9 cellular contexts compared by ENCODE assay signal in the genomic region with DNA sequence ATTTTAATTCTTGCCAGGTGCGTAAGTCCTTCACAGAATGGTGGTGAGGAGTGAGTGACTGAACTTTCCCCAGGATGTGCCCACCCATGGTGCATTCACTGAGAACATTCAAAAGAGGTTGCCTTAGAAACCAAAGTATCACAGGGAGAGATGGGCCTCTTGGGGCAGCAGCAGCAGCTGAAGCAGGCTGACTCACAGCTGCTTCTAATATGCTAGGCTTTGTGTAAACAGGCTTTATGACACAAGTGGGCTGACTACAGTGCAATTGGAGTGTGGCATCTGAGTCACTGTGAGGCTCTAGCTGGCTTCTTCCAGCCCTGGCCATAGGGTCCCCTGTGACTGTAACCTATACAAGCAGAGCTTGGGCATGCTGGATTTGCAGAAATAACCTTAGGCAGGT. TPM values are rescaled to one million over a fixed set of nuclear protein-coding genes. Genes with fewer than 3 reads are reported as not detected.
DNase-seq lines count a peak whose midpoint lies in the region; FAIRE-seq and TF ChIP-seq lines count a peak whose summit lies in the region.
"Had no signal": no experiment of that assay in that cellular context is flagged by ENCODE, and none has a peak within 500 bp of the region (broad histone marks: within the 10 kb centered on the region; RNA-seq: fewer than 3 reads in every experiment).

No MANE protein-coding gene starts in this region.

- WGBS in spleen, 5 donors = 83 to 100% (median 94%) methylated on average over 1 of the region's 1 CpG

- DNase-seq in Caco-2 (peak; percentile 73 to 75), Karpas-422 (peak; percentile 79), PC-9 (peak; percentile 35 to 84), endothelial cell of umbilical vein (ENCODE audit: low read depth, low spot score) (peak; percentile 77), spleen (no peak), NCI-H1048 (lab: John Stamatoyannopoulos, UW) (no peak)
- no peak for DNase-seq in stimulated activated naive CD4-positive, alpha-beta T cell (lab: John Stamatoyannopoulos, UW)

- H3K9ac ChIP-seq in Karpas-422 (ENCODE audit: low read length) (peak overlapping the region; percentile 3; the same call in 1 of the 2 replicates), endothelial cell of umbilical vein (replicated peaks; ENCODE audit: extremely low read depth, insufficient read depth, low read length) (no peak overlapping the region)

- no peaks in the 10 kb centered on the region for H3K9me1 ChIP-seq in endothelial cell of umbilical vein (replicated peaks; ENCODE audit: control insufficient read depth, extremely low read depth, insufficient read depth, low read length)

- H3K4me1 ChIP-seq in Caco-2 = peaks cover 13% of the 10 kb centered on the region
- H3K4me1 ChIP-seq in Karpas-422 (ENCODE audit: low read length) = peaks cover 59% of the 10 kb centered on the region
- H3K4me1 ChIP-seq in PC-9 (replicated peaks; ENCODE audit: insufficient read depth) = peaks cover 7% of the 10 kb centered on the region
- H3K4me1 ChIP-seq in endothelial cell of umbilical vein (ENCODE audit: control insufficient read depth, extremely low read depth, insufficient read depth, low read length) = peaks cover 4% of the 10 kb centered on the region
- no peaks in the 10 kb centered on the region for H3K4me1 ChIP-seq in spleen

- H3K4me2 ChIP-seq in Karpas-422 (ENCODE audit: low read depth, low read length, poor library complexity, severe bottlenecking) (peak overlapping the region; percentile 68), PC-9 (no peak overlapping the region), endothelial cell of umbilical vein (ENCODE audit: insufficient read depth, low read length) (no peak overlapping the region)

- H3K36me3 Mint-ChIP-seq in Caco-2 (ENCODE audit: insufficient read depth, unreplicated experiment) (no peaks in the 10 kb centered on the region), nephron (ENCODE audit: low read depth) (no peaks in the 10 kb centered on the region)

- POLR2A ChIA-PET in Caco-2 (lab: Charles Lee) (interaction anchor here (0.5 kb wide), 1 partner anchor 9 kb away, joined by 4 read pairs; no protein-coding TSS in a partner anchor), PC-9 (lab: Charles Lee; ENCODE audit: unreplicated experiment) (interaction anchor here (0.5 kb wide), 1 partner anchor 321 kb away, joined by 6 read pairs; no protein-coding TSS in a partner anchor), endothelial cell of umbilical vein (lab: Charles Lee) (no interaction called here)

- no peaks in the 10 kb centered on the region for H3K27me3 ChIP-seq in Caco-2 (replicated peaks; ENCODE audit: control insufficient read depth, insufficient read depth, low read length)
- H3K27me3 ChIP-seq in Karpas-422 (ENCODE audit: low read length) = no peaks in the 10 kb centered on the region
- no peaks in the 10 kb centered on the region for H3K27me3 ChIP-seq in PC-9 (ENCODE audit: insufficient read depth, low read depth)
- peaks cover 0 to under 1% of the 10 kb centered on the region in 2 experiments for H3K27me3 ChIP-seq in endothelial cell of umbilical vein (ENCODE audit: control insufficient read depth in 2 of 2, insufficient read depth in 2 of 2, low read length in 2 of 2)
- no peaks in the 10 kb centered on the region for H3K27me3 ChIP-seq in spleen (replicated peaks in 1 of 7)

- no peaks in the 10 kb centered on the region for H3K36me3 ChIP-seq in Caco-2 (ENCODE audit: control insufficient read depth, insufficient read depth, low read length)
- no peaks in the 10 kb centered on the region for H3K36me3 ChIP-seq in Karpas-422 (ENCODE audit: insufficient read depth, low read length)
- no peaks in the 10 kb centered on the region; the same call in 1 of the 2 replicates for H3K36me3 ChIP-seq in PC-9 (ENCODE audit: low read depth)
- H3K36me3 ChIP-seq in endothelial cell of umbilical vein (ENCODE audit: control insufficient read depth in 2 of 2, extremely low read depth in 1 of 2, insufficient read depth in 2 of 2, low read length in 2 of 2) = no peaks in the 10 kb centered on the region
- peaks cover 0 to 10% (median under 1%) of the 10 kb centered on the region in 6 donors for H3K36me3 ChIP-seq in spleen

- H3K4me3 ChIP-seq in Caco-2 (ENCODE audit: low read depth, low read length) (no peak overlapping the region), Karpas-422 (ENCODE audit: low read length) (no peak overlapping the region; the same call in 1 of the 2 replicates), PC-9 (no peak overlapping the region), endothelial cell of umbilical vein (replicated peaks in 1 of 3; ENCODE audit: insufficient read depth in 1 of 3, low read depth in 1 of 3, low read length in 3 of 3) (no peak overlapping the region), spleen (no peak overlapping the region)

- no peaks in the 10 kb centered on the region for H3K79me2 ChIP-seq in Karpas-422 (ENCODE audit: low read length)
- H3K79me2 ChIP-seq in PC-9 (ENCODE audit: low read depth) = no peaks in the 10 kb centered on the region
- H3K79me2 ChIP-seq in endothelial cell of umbilical vein (ENCODE audit: control insufficient read depth, insufficient read depth, low read length) = no peaks in the 10 kb centered on the region

- CTCF ChIA-PET in Caco-2 (lab: Charles Lee) = interaction anchor here (0.7 to 1.0 kb wide), 2 partner anchors 9 to 83 kb away, joined by 3 to 4 read pairs; no protein-coding TSS in a partner anchor
- CTCF ChIA-PET in PC-9 (lab: Charles Lee) = no interaction called here
- CTCF ChIA-PET in endothelial cell of umbilical vein (lab: Charles Lee) = interaction anchor here (0.6 to 1.7 kb wide), 3 partner anchors 9 to 83 kb away, joined by 3 to 5 read pairs (median 3); no protein-coding TSS in a partner anchor

- H3K9me2 ChIP-seq in Karpas-422 (replicated peaks; ENCODE audit: insufficient read depth, low read length) (no peaks in the 10 kb centered on the region), PC-9 (ENCODE audit: insufficient read depth) (no peaks in the 10 kb centered on the region)

- H3K9me3 ChIP-seq in Caco-2 (no peaks in the 10 kb centered on the region), Karpas-422 (ENCODE audit: low read length) (no peaks in the 10 kb centered on the region), PC-9 (ENCODE audit: insufficient read depth, low read depth) (no peaks in the 10 kb centered on the region), endothelial cell of umbilical vein (replicated peaks; ENCODE audit: control insufficient read depth, insufficient read depth, low read length) (no peaks in the 10 kb centered on the region), spleen (no peaks in the 10 kb centered on the region)

- TF ChIP-seq CTCF in Caco-2 (IDR thresholded peaks at IDR 0.05; ENCODE audit: insufficient read depth in 1 of 2, low read depth in 1 of 2, low read length in 1 of 2, severe bottlenecking in 1 of 2, unreplicated experiment in 1 of 2) (peak in 1 of 2 experiments; percentile 39), PC-9 (conservative IDR thresholded peaks at IDR 0.05) (no peak), endothelial cell of umbilical vein (IDR thresholded peaks at IDR 0.05; ENCODE audit: extremely low read depth in 1 of 2, insufficient read depth in 1 of 2, low read depth in 1 of 2, low read length in 2 of 2) (no peak), nephron (IDR thresholded peaks at IDR 0.05; ENCODE audit: unreplicated experiment in 3 of 3) (no peak), spleen (IDR thresholded peaks at IDR 0.05 in 8 of 11, conservative IDR thresholded peaks at IDR 0.05 in 3 of 11) (no peak)

- H3K4me1 Mint-ChIP-seq in Caco-2 (ENCODE audit: low read depth, unreplicated experiment) = peaks cover 12% of the 10 kb centered on the region
- peaks cover 40% of the 10 kb centered on the region for H3K4me1 Mint-ChIP-seq in nephron

- intact Hi-C loops in Caco-2 (cut with micrococcal nuclease; ENCODE audit: unreplicated experiment) (loop anchor here (1.0 kb wide), 1 partner anchor 12 kb away; no protein-coding TSS in a partner anchor), PC-9 (cut with micrococcal nuclease; ENCODE audit: unreplicated experiment) (no loop called here), endothelial cell of umbilical vein (cut with micrococcal nuclease) (no loop called here), spleen (cut with DNase I; ENCODE audit: low total_unique reads) (no loop called here)

- dilution Hi-C loops in endothelial cell of umbilical vein (cut with MboI; ENCODE audit: extremely low pct_ligation_motif_present, low sequenced_read_pairs) = no loop called here

- H3K4me3 Mint-ChIP-seq in Caco-2 (ENCODE audit: unreplicated experiment) (no peak overlapping the region), nephron (no peak overlapping the region)

- peak; percentile 95 for FAIRE-seq in endothelial cell of umbilical vein (lab: Jason Lieb, UNC)

- peaks cover 7% of the 10 kb centered on the region; the same call in 1 of the 2 replicates for H3F3A ChIP-seq in PC-9 (ENCODE audit: insufficient read depth, low read depth)

- no peak for TF ChIP-seq POLR2A in endothelial cell of umbilical vein (IDR thresholded peaks at IDR 0.05; ENCODE audit: low read depth, low read length)
- no peak for TF ChIP-seq POLR2A in spleen (IDR thresholded peaks at IDR 0.05)

- H3K27ac Mint-ChIP-seq in Caco-2 (ENCODE audit: unreplicated experiment) (peak overlapping the region; percentile 70), nephron (peak overlapping the region; percentile 59 to 89 (median 73))

- H4K20me1 ChIP-seq in Karpas-422 (ENCODE audit: insufficient read depth, low read depth, low read length) (no peaks in the 10 kb centered on the region), PC-9 (ENCODE audit: insufficient read depth) (no peaks in the 10 kb centered on the region), endothelial cell of umbilical vein (replicated peaks; ENCODE audit: control insufficient read depth, extremely low read depth, insufficient read depth, low read length) (no peaks in the 10 kb centered on the region)

- H3K27me3 Mint-ChIP-seq in Caco-2 (ENCODE audit: insufficient read depth, unreplicated experiment) = no peaks in the 10 kb centered on the region
- H3K27me3 Mint-ChIP-seq in nephron (ENCODE audit: low read depth) = peaks cover 3% of the 10 kb centered on the region

- peak overlapping the region; percentile 68 for H3K27ac ChIP-seq in Karpas-422 (ENCODE audit: low read length)
- H3K27ac ChIP-seq in PC-9 = peak overlapping the region; percentile 40
- no peak overlapping the region for H3K27ac ChIP-seq in endothelial cell of umbilical vein (ENCODE audit: insufficient read depth, low read depth, low read length)
- H3K27ac ChIP-seq in spleen = no peak overlapping the region

- BruUV-seq in Caco-2 (replicated peaks; lab: Mats Ljungman, UMichigan) = no TSS peak
- BruUV-seq in PC-9 (replicated peaks; lab: Mats Ljungman, UMichigan) = no TSS peak
- BruUV-seq in endothelial cell of umbilical vein (replicated peaks; lab: Mats Ljungman, UMichigan) = no TSS peak

- 0 out of 2 replicates have a peak overlapping the region, but pooled peaks have one; percentile 47 for H2AFZ ChIP-seq in Karpas-422 (ENCODE audit: low read length)
- H2AFZ ChIP-seq in PC-9 = no peak overlapping the region
- H2AFZ ChIP-seq in endothelial cell of umbilical vein (ENCODE audit: low read depth, low read length) = no peak overlapping the region

- H3K9me3 Mint-ChIP-seq in Caco-2 (ENCODE audit: unreplicated experiment) (peaks cover 12% of the 10 kb centered on the region), nephron (peaks cover 6% of the 10 kb centered on the region)

RNA-seq across cellular contexts. Expression of a gene that starts 12.6 kb away (rescaled TPM):
- total RNA-seq in Caco-2 (2022) = 22.3 and 23.4 TPM in 2 replicates
- 17.1 and 63.1 TPM in 2 replicates for total RNA-seq in Karpas-422 (2014; rRNA removed; shearing (Covaris generic); ENCODE audit: low replicate concordance)
- 10.1 and 20.9 TPM in 2 replicates for total RNA-seq in PC-9 (2021)
- 11.4 and 12.5 TPM in 2 replicates for total RNA-seq in endothelial cell of umbilical vein
- 18.3 and 18.9 TPM in 2 replicates for polyA plus RNA-seq in endothelial cell of umbilical vein
- polyA plus RNA-seq in endothelial cell of umbilical vein (2011; cell fraction: cytosol; rRNA removed) = 20.8 and 21.0 TPM in 2 replicates
- polyA plus RNA-seq in endothelial cell of umbilical vein (2011; cell fraction: nucleus; rRNA removed) = 11.5 and 13.8 TPM in 2 replicates
- polyA plus RNA-seq in endothelial cell of umbilical vein (2012) = 17.4 and 19.5 TPM in 2 replicates
- polyA minus RNA-seq in endothelial cell of umbilical vein = 11.4 and 12.1 TPM in 2 replicates
- polyA minus RNA-seq in endothelial cell of umbilical vein (2011; cell fraction: cytosol; rRNA and poly(A)+ RNA removed) = 12.1 TPM
- 2.5 and 4.8 TPM in 2 replicates for polyA minus RNA-seq in endothelial cell of umbilical vein (2011; cell fraction: nucleus; rRNA and poly(A)+ RNA removed)
- total RNA-seq in spleen = 10 to 100 TPM in 6 of 7 donors, 1 to 10 TPM in 1; 9.2 to 23.1 (median 12.8) TPM
- 10 to 100 TPM; 17.2 to 26.0 (median 19.9) TPM for polyA plus RNA-seq in spleen

RNA-seq across cellular contexts. Expression of a gene that starts 12.8 kb away (rescaled TPM):
- total RNA-seq in Caco-2 (2022) (92.8 and 105 TPM in 2 replicates), PC-9 (2021) (77.6 and 84.9 TPM in 2 replicates), endothelial cell of umbilical vein (104 and 113 TPM in 2 replicates), spleen (100 to 1,000 TPM in 3 of 7 donors, 10 to 100 TPM in 4; 72.5 to 143 (median 93.7) TPM)
- total RNA-seq in Karpas-422 (2014; rRNA removed; shearing (Covaris generic); ENCODE audit: low replicate concordance) = 204 and 298 TPM in 2 replicates
- polyA plus RNA-seq in endothelial cell of umbilical vein (21.4 and 26.2 TPM in 2 replicates), spleen (10 to 100 TPM; 16.0 to 21.6 (median 21.0) TPM)
- 50.3 and 53.9 TPM in 2 replicates for polyA plus RNA-seq in endothelial cell of umbilical vein (2011; cell fraction: cytosol; rRNA removed)
- 107 and 125 TPM in 2 replicates for polyA plus RNA-seq in endothelial cell of umbilical vein (2011; cell fraction: nucleus; rRNA removed)
- 75.8 and 90.3 TPM in 2 replicates for polyA plus RNA-seq in endothelial cell of umbilical vein (2012)
- 83.0 and 83.2 TPM in 2 replicates for polyA minus RNA-seq in endothelial cell of umbilical vein
- 42.4 TPM for polyA minus RNA-seq in endothelial cell of umbilical vein (2011; cell fraction: cytosol; rRNA and poly(A)+ RNA removed)
- polyA minus RNA-seq in endothelial cell of umbilical vein (2011; cell fraction: nucleus; rRNA and poly(A)+ RNA removed) = 102 and 141 TPM in 2 replicates

RNA-seq across cellular contexts. Expression of a gene that starts 53.8 kb away (rescaled TPM):
- 0.91 and 1.2 TPM in 2 replicates for total RNA-seq in Caco-2 (2022)
- not detected in 2 replicates for total RNA-seq in Karpas-422 (2014; rRNA removed; shearing (Covaris generic); ENCODE audit: low replicate concordance)
- total RNA-seq in PC-9 (2021) = 0.17 TPM in 1 of 2 replicates, not detected in the other
- total RNA-seq in endothelial cell of umbilical vein = not detected in 2 replicates
- 0.03 TPM in 1 of 2 replicates, not detected in the other for polyA plus RNA-seq in endothelial cell of umbilical vein
- not detected in 2 replicates for polyA plus RNA-seq in endothelial cell of umbilical vein (2011; cell fraction: cytosol; rRNA removed)
- not detected in 2 replicates for polyA plus RNA-seq in endothelial cell of umbilical vein (2011; cell fraction: nucleus; rRNA removed)
- not detected in 2 replicates for polyA plus RNA-seq in endothelial cell of umbilical vein (2012)
- polyA minus RNA-seq in endothelial cell of umbilical vein = not detected in 2 replicates
- polyA minus RNA-seq in endothelial cell of umbilical vein (2011; cell fraction: cytosol; rRNA and poly(A)+ RNA removed) = not detected
- polyA minus RNA-seq in endothelial cell of umbilical vein (2011; cell fraction: nucleus; rRNA and poly(A)+ RNA removed) = not detected in 2 replicates
- total RNA-seq in spleen = not detected
- polyA plus RNA-seq in spleen = under 1 TPM in 1 of 3 donors, not detected in 2; 0.05 TPM
- total RNA-seq: mononuclear cell had no signal

Comparison
In these comparisons a context has a peak if more than half of its experiments do, and no peak if none do; other contexts are left out.
1. DNase-seq: peak in Caco-2 (2 of 2), Karpas-422 (single experiment), PC-9 (2 of 2) and endothelial cell of umbilical vein (single experiment); none in spleen (single experiment), stimulated activated naive CD4-positive, alpha-beta T cell (0 of 6) and NCI-H1048 (single experiment).
2. H3K27ac ChIP-seq: peak in Karpas-422 (single experiment) and PC-9 (single experiment); none in endothelial cell of umbilical vein (single experiment) and spleen (0 of 8).